2 cellular contexts compared by ENCODE assay signal in the genomic region with DNA sequence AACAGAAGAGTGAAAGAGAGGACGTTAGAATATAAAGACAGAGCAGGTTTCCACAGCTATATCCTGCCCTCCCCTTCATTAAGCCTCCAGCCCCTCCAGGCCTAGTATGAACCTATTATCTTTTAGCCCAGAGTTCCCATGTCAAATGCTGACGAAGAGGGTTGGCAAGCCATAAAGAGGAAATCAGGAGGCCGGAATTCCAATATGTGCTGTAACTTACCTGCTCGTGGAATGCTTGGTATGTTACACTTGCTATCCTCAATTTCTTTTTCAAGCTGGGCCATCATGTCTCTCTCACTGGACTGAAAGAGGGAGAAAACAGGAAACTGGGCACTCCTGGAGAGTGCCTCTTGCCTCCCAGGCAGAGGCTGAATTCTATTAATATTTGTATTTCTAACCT.
TF ChIP-seq lines count a peak whose summit lies in the region.

No MANE protein-coding gene starts in this region.

TF ChIP-seq in GM23338, 12 proteins besides CTCF, POLR2A, EP300 and RAD21:
- TF ChIP-seq EZH2phosphoT487 (IDR thresholded peaks at IDR 0.05; ENCODE audit: unreplicated experiment) (no peak), STAT1 (IDR thresholded peaks at IDR 0.05; ENCODE audit: unreplicated experiment) (no peak), POLR2AphosphoS5 (IDR thresholded peaks at IDR 0.05; ENCODE audit: low read depth) (no peak), JUNB (IDR thresholded peaks at IDR 0.05; ENCODE audit: unreplicated experiment) (no peak)

TF ChIP-seq in WTC11, 78 proteins besides CTCF, POLR2A, EP300 and RAD21:
- TF ChIP-seq ZNF138 (CRISPR knock-in tag; conservative IDR thresholded peaks at IDR 0.05): no peak
TF ChIP-seq in WTC11: peak in this region for 0.
